ENCODE assay signal across 9 cellular contexts in genomic region chr12:2035421-2036080, GRCh38. TPM values are rescaled to one million over a fixed set of nuclear protein-coding genes. Genes with fewer than 3 reads are reported as not detected.
DNase-seq lines count a peak whose midpoint lies in the region; ATAC-seq, FAIRE-seq and TF ChIP-seq lines count a peak whose summit lies in the region.
"Had no signal": no experiment of that assay in that cellular context is flagged by ENCODE, and none has a peak within 500 bp of the region (broad histone marks: within the 10 kb centered on the region; RNA-seq: fewer than 3 reads in every experiment).

No MANE protein-coding gene starts in this region.

- peak overlapping the region; percentile 41 for H3K4me3 Mint-ChIP-seq in activated CD4-positive, alpha-beta T cell treated with anti-CD3 and anti-CD28 coated beads, Interleukin-2, amount 10 ng/mL, durations not matched to agents 7 days and 5 days
- H3K4me3 Mint-ChIP-seq in activated T-helper 1 cell treated with anti-CD3 and anti-CD28 coated beads, Interleukin-12 subunit alpha, Interleukin-12 subunit beta, Interleukin-2, Interleukin-4 antibody, amounts not matched to agents 30 ng/mL and 10 ng/mL and 1 ng/mL, durations not matched to agents 14 hours and 24 hours and 36 hours, result peak overlapping the region; percentile 53

- CTCF ChIA-PET in activated CD4-positive, alpha-beta T cell treated with anti-CD3 and anti-CD28 coated beads, Interleukin-2, amount 10 ng/mL, durations not matched to agents 7 days and 5 days (lab: Charles Lee), result interaction anchor here (0.9 to 2.1 kb wide), 2 partner anchors 11 to 34 kb away, joined by 3 to 8 read pairs; no protein-coding TSS in a partner anchor

- H3K27ac Mint-ChIP-seq in activated CD4-positive, alpha-beta T cell treated with anti-CD3 and anti-CD28 coated beads, Interleukin-2, amount 10 ng/mL, durations not matched to agents 7 days and 5 days, result peak overlapping the region; percentile 38
- no peak overlapping the region for H3K27ac Mint-ChIP-seq in activated T-helper 1 cell treated with anti-CD3 and anti-CD28 coated beads, Interleukin-12 subunit alpha, Interleukin-12 subunit beta, Interleukin-2, Interleukin-4 antibody, amounts not matched to agents 30 ng/mL and 10 ng/mL and 1 ng/mL, durations not matched to agents 14 hours and 24 hours and 36 hours

- DNase-seq in activated CD4-positive, alpha-beta T cell treated with anti-CD3 and anti-CD28 coated beads, Interleukin-2, amount 10 ng/mL, durations not matched to agents 7 days and 5 days, result no peak
- DNase-seq in activated CD4-positive, alpha-beta T cell treated with anti-CD3 and anti-CD28 coated beads, Interleukin-2, amount 50 U/mL, for 48 hours, result no peak
- DNase-seq in activated T-helper 1 cell treated with anti-CD3 and anti-CD28 coated beads, Interleukin-12 subunit alpha, Interleukin-12 subunit beta, Interleukin-2, Interleukin-4 antibody, amounts not matched to agents 30 ng/mL and 10 ng/mL and 1 ng/mL, durations not matched to agents 14 hours and 24 hours and 36 hours (ENCODE audit: low spot score), result no peak
- DNase-seq in kidney, result no peak
- no peak for DNase-seq in thoracic aorta (ENCODE audit: low spot score)
- DNase-seq in NAMALWA (ENCODE audit: low spot score), result no peak
- DNase-seq in 8988T, result no peak
- DNase-seq: cortex of kidney had no signal

- H3K36me3 ChIP-seq in kidney (ENCODE audit: control insufficient read depth in 1 of 2, insufficient read depth in 2 of 2, low read length in 2 of 2) (no peaks in the 10 kb centered on the region), thoracic aorta (no peaks in the 10 kb centered on the region)

- no peak for FAIRE-seq in kidney (lab: Jason Lieb, UNC)

- no peaks in the 10 kb centered on the region for H3K9me3 Mint-ChIP-seq in activated CD4-positive, alpha-beta T cell treated with anti-CD3 and anti-CD28 coated beads, Interleukin-2, amount 10 ng/mL, durations not matched to agents 7 days and 5 days
- no peaks in the 10 kb centered on the region for H3K9me3 Mint-ChIP-seq in activated T-helper 1 cell treated with anti-CD3 and anti-CD28 coated beads, Interleukin-12 subunit alpha, Interleukin-12 subunit beta, Interleukin-2, Interleukin-4 antibody, amounts not matched to agents 30 ng/mL and 10 ng/mL and 1 ng/mL, durations not matched to agents 14 hours and 24 hours and 36 hours

- ATAC-seq in thoracic aorta (ENCODE audit: insufficient number of reproducible peaks, low FRiP score, low read depth) (no peak), HG03442 (IDR thresholded peaks at IDR 0.05; ENCODE audit: unreplicated experiment) (no peak)

- no peaks in the 10 kb centered on the region for H3K9me3 ChIP-seq in kidney (ENCODE audit: control insufficient read depth in 1 of 2, low read length in 2 of 2)
- no peaks in the 10 kb centered on the region for H3K9me3 ChIP-seq in thoracic aorta

- H3K4me1 Mint-ChIP-seq in activated CD4-positive, alpha-beta T cell treated with anti-CD3 and anti-CD28 coated beads, Interleukin-2, amount 10 ng/mL, durations not matched to agents 7 days and 5 days, result peaks cover 13% of the 10 kb centered on the region
- peaks cover 14% of the 10 kb centered on the region for H3K4me1 Mint-ChIP-seq in activated T-helper 1 cell treated with anti-CD3 and anti-CD28 coated beads, Interleukin-12 subunit alpha, Interleukin-12 subunit beta, Interleukin-2, Interleukin-4 antibody, amounts not matched to agents 30 ng/mL and 10 ng/mL and 1 ng/mL, durations not matched to agents 14 hours and 24 hours and 36 hours (ENCODE audit: low read depth)

- H3K9ac ChIP-seq in kidney (ENCODE audit: low read length in 2 of 2), result no peak overlapping the region

- H3K4me3 ChIP-seq in kidney (ENCODE audit: low read length in 2 of 2) (peak overlapping the region; percentile 36 to 68), thoracic aorta (peak overlapping the region; percentile 71)

- intact Hi-C loops in activated T-helper 1 cell treated with anti-CD3 and anti-CD28 coated beads, Interleukin-12 subunit alpha, Interleukin-12 subunit beta, Interleukin-2, Interleukin-4 antibody, amounts not matched to agents 30 ng/mL and 10 ng/mL and 1 ng/mL, durations not matched to agents 14 hours and 24 hours and 36 hours (cut with micrococcal nuclease), result loop anchor here (1.0 kb wide), 3 partner anchors 31 to 239 kb away; partner anchors contain the start of gene DCP1B
- intact Hi-C loops in kidney (cut with DNase I), result no loop called here

- TF ChIP-seq CTCF in kidney (IDR thresholded peaks at IDR 0.05; ENCODE audit: borderline replicate concordance, extremely low read depth, insufficient read depth) (no peak), thoracic aorta (IDR thresholded peaks at IDR 0.05) (no peak)

- H3K27me3 Mint-ChIP-seq in activated CD4-positive, alpha-beta T cell treated with anti-CD3 and anti-CD28 coated beads, Interleukin-2, amount 10 ng/mL, durations not matched to agents 7 days and 5 days, result peaks cover 59% of the 10 kb centered on the region
- H3K27me3 Mint-ChIP-seq in activated T-helper 1 cell treated with anti-CD3 and anti-CD28 coated beads, Interleukin-12 subunit alpha, Interleukin-12 subunit beta, Interleukin-2, Interleukin-4 antibody, amounts not matched to agents 30 ng/mL and 10 ng/mL and 1 ng/mL, durations not matched to agents 14 hours and 24 hours and 36 hours (ENCODE audit: insufficient read depth), result peaks cover 54% of the 10 kb centered on the region

- no peak overlapping the region for H3K27ac ChIP-seq in kidney (ENCODE audit: low read depth in 2 of 2, low read length in 2 of 2)
- no peak overlapping the region for H3K27ac ChIP-seq in thoracic aorta

- POLR2A ChIA-PET in activated CD4-positive, alpha-beta T cell treated with anti-CD3 and anti-CD28 coated beads, Interleukin-2, amount 10 ng/mL, durations not matched to agents 7 days and 5 days (lab: Charles Lee), result no interaction called here

- H3K4me1 ChIP-seq in kidney (ENCODE audit: control insufficient read depth in 1 of 2, insufficient read depth in 1 of 2, low read depth in 1 of 2, low read length in 2 of 2) (peaks cover 4 to 8% of the 10 kb centered on the region in 2 donors), thoracic aorta (ENCODE audit: control insufficient read depth in 1 of 2, low read depth in 2 of 2) (peaks cover 3 to 25% of the 10 kb centered on the region in 2 donors)

- no peaks in the 10 kb centered on the region for H3K27me3 ChIP-seq in thoracic aorta (replicated peaks; ENCODE audit: insufficient read depth)

- H3K36me3 Mint-ChIP-seq in activated CD4-positive, alpha-beta T cell treated with anti-CD3 and anti-CD28 coated beads, Interleukin-2, amount 10 ng/mL, durations not matched to agents 7 days and 5 days (ENCODE audit: low read depth), result no peaks in the 10 kb centered on the region
- no peaks in the 10 kb centered on the region for H3K36me3 Mint-ChIP-seq in activated T-helper 1 cell treated with anti-CD3 and anti-CD28 coated beads, Interleukin-12 subunit alpha, Interleukin-12 subunit beta, Interleukin-2, Interleukin-4 antibody, amounts not matched to agents 30 ng/mL and 10 ng/mL and 1 ng/mL, durations not matched to agents 14 hours and 24 hours and 36 hours (ENCODE audit: low read depth)

RNA-seq across cellular contexts. Expression of gene CACNA1C, which starts 17.2 kb away (rescaled TPM):
- under 1 TPM; 0.12 to 0.15 TPM for total RNA-seq in activated CD4-positive, alpha-beta T cell treated with anti-CD3 and anti-CD28 coated beads, Interleukin-2, amount 10 ng/mL, durations not matched to agents 7 days and 5 days
- 0.18 and 0.27 TPM in 2 replicates for total RNA-seq in activated T-helper 1 cell treated with anti-CD3 and anti-CD28 coated beads, Interleukin-12 subunit alpha, Interleukin-12 subunit beta, Interleukin-2, Interleukin-4 antibody, amounts not matched to agents 30 ng/mL and 10 ng/mL and 1 ng/mL, durations not matched to agents 14 hours and 24 hours and 36 hours
- total RNA-seq in kidney (17.4 TPM), thoracic aorta (100 to 1,000 TPM in 1 of 2 donors, 10 to 100 TPM in 1; 70.0 to 127 TPM)
- 1.6 TPM for polyA plus RNA-seq in kidney (ENCODE audit: insufficient read depth, low read depth, low replicate concordance)

RNA-seq across cellular contexts. Expression of gene DCP1B, which starts 31.3 kb away (rescaled TPM):
- 10 to 100 TPM; 14.9 to 17.5 TPM for total RNA-seq in activated CD4-positive, alpha-beta T cell treated with anti-CD3 and anti-CD28 coated beads, Interleukin-2, amount 10 ng/mL, durations not matched to agents 7 days and 5 days
- 8.8 and 9.8 TPM in 2 replicates for total RNA-seq in activated T-helper 1 cell treated with anti-CD3 and anti-CD28 coated beads, Interleukin-12 subunit alpha, Interleukin-12 subunit beta, Interleukin-2, Interleukin-4 antibody, amounts not matched to agents 30 ng/mL and 10 ng/mL and 1 ng/mL, durations not matched to agents 14 hours and 24 hours and 36 hours
- total RNA-seq in kidney (15.0 TPM), thoracic aorta (10 to 100 TPM; 16.6 to 19.5 TPM)
- 11.3 TPM for polyA plus RNA-seq in kidney (ENCODE audit: insufficient read depth, low read depth, low replicate concordance)

Comparison
In these comparisons a context has a peak if more than half of its experiments do, and no peak if none do; other contexts are left out.
1. RNA of gene CACNA1C, which starts 17.2 kb away (total RNA-seq): 70.0 to 127 TPM in thoracic aorta and 17.4 TPM in kidney (single experiment); 0.18 to 0.27 TPM in activated T-helper 1 cell treated with anti-CD3 and anti-CD28 coated beads, Interleukin-12 subunit alpha, Interleukin-12 subunit beta, Interleukin-2, Interleukin-4 antibody, amounts not matched to agents 30 ng/mL and 10 ng/mL and 1 ng/mL, durations not matched to agents 14 hours and 24 hours and 36 hours and 0.12 to 0.15 TPM in activated CD4-positive, alpha-beta T cell treated with anti-CD3 and anti-CD28 coated beads, Interleukin-2, amount 10 ng/mL, durations not matched to agents 7 days and 5 days; every median in the first group is over 10 times any median in the second.